Comparison of ENCODE assay signal across 8 cellular contexts in genomic region chr17:48053758-48054237, GRCh38. TPM values are rescaled to one million over a fixed set of nuclear protein-coding genes. Genes with fewer than 3 reads are reported as not detected.
A peak's percentile ranks its signal among the peaks of the same experiment; 100 is the strongest.
DNase-seq lines count a peak whose midpoint lies in the region; ATAC-seq and TF ChIP-seq lines count a peak whose summit lies in the region.

No MANE protein-coding gene starts in this region.

- H3K27ac ChIP-seq in BLaER1 (peak overlapping the region; percentile 30; the same call in 1 of the 2 replicates), PC-3 (ENCODE audit: low read length) (no peak overlapping the region), endodermal cell (ENCODE audit: low read depth, low read length) (peak overlapping the region; percentile 70)

- no peak overlapping the region for H2AFZ ChIP-seq in PC-3 (ENCODE audit: low read length)

- peak overlapping the region; percentile 94 for H3K4me2 ChIP-seq in BLaER1
- peak overlapping the region; percentile 55; the same call in 1 of the 2 replicates for H3K4me2 ChIP-seq in PC-3 (ENCODE audit: low read length)

- peak overlapping the region; percentile 63 for H3K4me3 Mint-ChIP-seq in endodermal cell

- H3K9me3 ChIP-seq in BLaER1 (no peaks in the 10 kb centered on the region), PC-3 (ENCODE audit: low read length) (no peaks in the 10 kb centered on the region), endodermal cell (ENCODE audit: control insufficient read depth, low read length) (no peaks in the 10 kb centered on the region)

- H3K4me3 ChIP-seq in BLaER1 (no peak overlapping the region), PC-3 (ENCODE audit: low read length) (no peak overlapping the region), endodermal cell (ENCODE audit: low read length) (no peak overlapping the region)

- TF ChIP-seq CTCF in PC-3 (conservative IDR thresholded peaks at IDR 0.05; ENCODE audit: low read depth, low read length) (no peak), endodermal cell (conservative IDR thresholded peaks at IDR 0.05) (no peak)

- H3K9ac ChIP-seq in BLaER1 (peak overlapping the region; percentile 45), PC-3 (ENCODE audit: low read length) (no peak overlapping the region), endodermal cell (ENCODE audit: extremely low read depth, low read length, poor library complexity, severe bottlenecking) (no peak overlapping the region)

- intact Hi-C loops in PC-3 (cut with micrococcal nuclease): no loop called here
- intact Hi-C loops in posterior vena cava (cut with DNase I): no loop called here

- H3K36me3 ChIP-seq in BLaER1 (peaks cover 85% of the 10 kb centered on the region), PC-3 (ENCODE audit: low read depth, low read length) (peaks cover 62% of the 10 kb centered on the region), endodermal cell (ENCODE audit: control insufficient read depth, insufficient read depth, low read length) (peaks cover 75% of the 10 kb centered on the region)

- ATAC-seq in PC-3: no peak
- ATAC-seq in GM21528 (IDR thresholded peaks at IDR 0.05; ENCODE audit: low FRiP score, unreplicated experiment): no peak
- no peak for ATAC-seq in GM19035 (IDR thresholded peaks at IDR 0.05; ENCODE audit: unreplicated experiment)
- ATAC-seq in GM21360 (IDR thresholded peaks at IDR 0.05; ENCODE audit: unreplicated experiment): no peak

- H3K4me1 Mint-ChIP-seq in endodermal cell: peaks cover 71% of the 10 kb centered on the region

- H3K9me2 ChIP-seq in PC-3 (replicated peaks; ENCODE audit: low read length): no peaks in the 10 kb centered on the region

- H3F3A ChIP-seq in PC-3 (ENCODE audit: low read length, unreplicated experiment): no peaks in the 10 kb centered on the region

- peak overlapping the region; percentile 89 for H3K27ac Mint-ChIP-seq in endodermal cell

- H3K4me1 ChIP-seq in BLaER1: peaks cover 69% of the 10 kb centered on the region
- peaks cover 41% of the 10 kb centered on the region for H3K4me1 ChIP-seq in PC-3 (ENCODE audit: insufficient read depth, low read length)
- peaks cover 32% of the 10 kb centered on the region for H3K4me1 ChIP-seq in endodermal cell (ENCODE audit: control insufficient read depth, insufficient read depth, low read length)

- BruUV-seq in PC-3 (replicated peaks; lab: Mats Ljungman, UMichigan): no TSS peak

- DNase-seq in PC-3 (no peak), endodermal cell (no peak), posterior vena cava (ENCODE audit: low spot score) (peak; percentile 64), NCI-H1092 (lab: John Stamatoyannopoulos, UW) (no peak)

- no peaks in the 10 kb centered on the region for H3K9me3 Mint-ChIP-seq in endodermal cell

- no peaks in the 10 kb centered on the region for H3K27me3 Mint-ChIP-seq in endodermal cell (ENCODE audit: insufficient read depth)

- POLR2A ChIA-PET in PC-3 (lab: Charles Lee; ENCODE audit: unreplicated experiment): interaction anchor here (0.5 to 0.6 kb wide), 2 partner anchors 48 to 80 kb away, joined by 18 to 31 read pairs; no protein-coding TSS in a partner anchor

- peaks cover 99% of the 10 kb centered on the region for H4K20me1 ChIP-seq in BLaER1
- H4K20me1 ChIP-seq in PC-3 (ENCODE audit: low read length): peaks cover 50% of the 10 kb centered on the region

- H3K27me3 ChIP-seq in BLaER1: no peaks in the 10 kb centered on the region
- no peaks in the 10 kb centered on the region for H3K27me3 ChIP-seq in PC-3 (ENCODE audit: low read length)
- H3K27me3 ChIP-seq in endodermal cell (ENCODE audit: control insufficient read depth, insufficient read depth, low read length, poor library complexity, severe bottlenecking): no peaks in the 10 kb centered on the region

- peaks cover 75% of the 10 kb centered on the region for H3K79me2 ChIP-seq in PC-3 (ENCODE audit: low read length)

- CTCF ChIA-PET in PC-3 (lab: Charles Lee): no interaction called here

- WGBS in endodermal cell (ENCODE audit: insufficient coverage in 1 of 2, insufficient read length in 1 of 2), 2 experiments: 34 to 59% methylated on average over 4 to 6 of the region's 6 CpGs

- peaks cover 51% of the 10 kb centered on the region for H3K36me3 Mint-ChIP-seq in endodermal cell (ENCODE audit: low read depth)

RNA-seq across cellular contexts. Expression of gene NFE2L1, which starts 5.6 kb away (rescaled TPM):
- total RNA-seq in PC-3 (2014; rRNA removed) (45.1 and 72.6 TPM in 2 replicates), endodermal cell (100 to 1,000 TPM; 122 to 135 TPM), posterior vena cava (100 to 1,000 TPM; 255 to 263 TPM)
- polyA plus RNA-seq in endodermal cell (2013, experiment 1 of 2): 123 TPM
- polyA plus RNA-seq in endodermal cell (2013, experiment 2 of 2): 113 TPM

RNA-seq across cellular contexts. Expression of gene COPZ2, which starts 16.2 kb away (rescaled TPM):
- total RNA-seq in PC-3 (2014; rRNA removed) (0.63 and 1.3 TPM in 2 replicates), endodermal cell (not detected), posterior vena cava (100 to 1,000 TPM in 1 of 2 donors, 10 to 100 TPM in 1; 75.0 to 136 TPM)
- polyA plus RNA-seq in endodermal cell (2013, experiment 1 of 2): 9.0 TPM
- polyA plus RNA-seq in endodermal cell (2013, experiment 2 of 2): 1.4 TPM

RNA-seq across cellular contexts. Expression of gene CBX1, which starts 47.5 kb away (rescaled TPM):
- 119 and 142 TPM in 2 replicates for total RNA-seq in PC-3 (2014; rRNA removed)
- total RNA-seq in endodermal cell: 100 to 1,000 TPM; 173 to 230 TPM
- 245 TPM for polyA plus RNA-seq in endodermal cell (2013, experiment 1 of 2)
- polyA plus RNA-seq in endodermal cell (2013, experiment 2 of 2): 229 TPM
- total RNA-seq in posterior vena cava: 10 to 100 TPM; 38.7 to 46.1 TPM

RNA-seq across cellular contexts. Expression of gene SNX11, which starts 53.8 kb away (rescaled TPM):
- total RNA-seq in PC-3 (2014; rRNA removed) (17.7 and 23.3 TPM in 2 replicates), endodermal cell (10 to 100 TPM; 19.7 to 20.5 TPM), posterior vena cava (10 to 100 TPM; 18.8 to 22.3 TPM)
- polyA plus RNA-seq in endodermal cell (2013, experiment 1 of 2): 16.2 TPM
- 13.6 TPM for polyA plus RNA-seq in endodermal cell (2013, experiment 2 of 2)

Comparison
In these comparisons a context has a peak if more than half of its experiments do, and no peak if none do; other contexts are left out.
1. RNA of gene COPZ2, which starts 16.2 kb away (total RNA-seq): 75.0 to 136 TPM in posterior vena cava; 0.63 to 1.3 TPM in PC-3 and not detected in endodermal cell; every median in the first group is over 10 times any median in the second.